ENCODE assay signal across 26 cellular contexts in genomic region chr7:129266181-129266580, GRCh38.
"Had no signal": no experiment of that assay in that cellular context is flagged by ENCODE, and none has a peak within 500 bp of the region (broad histone marks: within the 10 kb centered on the region; RNA-seq: fewer than 3 reads in every experiment).

No MANE protein-coding gene starts in this region.

- H3K4me1 Mint-ChIP-seq: activated CD4-positive, alpha-beta T cell treated with anti-CD3 and anti-CD28 coated beads, Interleukin-2, amount 10 ng/mL, durations not matched to agents 7 days and 5 days had no signal

- H3K27ac ChIP-seq: cardiac muscle cell, coronary artery, esophagus squamous epithelium, left ventricle myocardium inferior, ovary, right lobe of liver, stomach, thyroid gland had no signal

- H3K27me3 Mint-ChIP-seq: activated CD4-positive, alpha-beta T cell treated with anti-CD3 and anti-CD28 coated beads, Interleukin-2, amount 10 ng/mL, durations not matched to agents 7 days and 5 days; activated CD8-positive, alpha-beta memory T cell treated with anti-CD3 and anti-CD28 coated beads, Interleukin-2, amount 10 ng/mL, durations not matched to agents 7 days and 5 days; activated naive CD8-positive, alpha-beta T cell; naive thymus-derived CD4-positive, alpha-beta T cell; progenitor cell of endocrine pancreas; stimulated activated memory B cell treated with anti-CD40 and anti-IgM and Interleukin-4, amounts not matched to agents 10 μg/mL and 1 μg/mL and 100 μg/mL, for 72 hours had no signal

- DNase-seq: activated CD4-positive, alpha-beta T cell treated with anti-CD3 and anti-CD28 coated beads, Interleukin-2, amount 10 ng/mL, durations not matched to agents 7 days and 5 days; activated CD4-positive, CD25-positive, alpha-beta regulatory T cell treated with anti-CD3 and anti-CD28 coated beads, Interleukin-2, amount 50 U/mL, for 72 hours; activated CD8-positive, alpha-beta memory T cell treated with anti-CD3 and anti-CD28 coated beads, Interleukin-2, amount 10 ng/mL, durations not matched to agents 7 days and 5 days; activated CD8-positive, alpha-beta T cell treated with anti-CD3 and anti-CD28 coated beads, Interleukin-2, amount 10 ng/mL, durations not matched to agents 7 days and 5 days; activated effector memory CD4-positive, alpha-beta T cell treated with Interleukin-2 at 50 U/mL for 16 hours; activated naive CD4-positive, alpha-beta T cell treated with Interleukin-2 at 50 U/mL for 16 hours; anterior cingulate cortex; cerebellar nuclear complex; endodermal cell; esophagus squamous epithelium; left ventricle myocardium inferior; naive thymus-derived CD4-positive, alpha-beta T cell; ovary; right lobe of liver; stimulated activated CD4-positive, alpha-beta T cell treated with anti-CD3 and anti-CD28 coated beads, Interleukin-12 subunit alpha, Interleukin-12 subunit beta, amount 100 ng/mL, for 4 hours; stimulated activated CD4-positive, alpha-beta T cell treated with anti-CD3 and anti-CD28 coated beads, Interleukin-4, amount 100 ng/mL, for 4 hours; stimulated activated CD8-positive, alpha-beta memory T cell treated with anti-CD3 and anti-CD28 coated beads, Interleukin-4, amount 100 ng/mL, for 48 hours; stomach; T-helper 2 cell; thyroid gland had no signal

- ATAC-seq: activated CD8-positive, alpha-beta memory T cell treated with anti-CD3 and anti-CD28 coated beads, Interleukin-2, amount 10 ng/mL, durations not matched to agents 7 days and 5 days; activated CD8-positive, alpha-beta T cell treated with anti-CD3 and anti-CD28 coated beads, Interleukin-2, amount 10 ng/mL, durations not matched to agents 7 days and 5 days; naive thymus-derived CD4-positive, alpha-beta T cell; right lobe of liver; stimulated activated memory B cell treated with anti-CD40 and anti-IgM and Interleukin-4, amounts not matched to agents 10 μg/mL and 1 μg/mL and 100 μg/mL, for 72 hours had no signal

- H3K36me3 ChIP-seq: cardiac muscle cell, esophagus squamous epithelium, left ventricle myocardium inferior, ovary, right lobe of liver, stomach, thyroid gland had no signal

- H3K9me3 Mint-ChIP-seq: activated CD4-positive, alpha-beta T cell treated with anti-CD3 and anti-CD28 coated beads, Interleukin-2, amount 10 ng/mL, durations not matched to agents 7 days and 5 days; endodermal cell; naive thymus-derived CD4-positive, alpha-beta T cell; stimulated activated memory B cell treated with anti-CD40 and anti-IgM and Interleukin-4, amounts not matched to agents 10 μg/mL and 1 μg/mL and 100 μg/mL, for 72 hours had no signal

- H3K4me1 ChIP-seq: left ventricle myocardium inferior, right lobe of liver had no signal

- H3K4me3 Mint-ChIP-seq: activated CD4-positive, alpha-beta T cell treated with anti-CD3 and anti-CD28 coated beads, Interleukin-2, amount 10 ng/mL, durations not matched to agents 7 days and 5 days; activated CD8-positive, alpha-beta memory T cell treated with anti-CD3 and anti-CD28 coated beads, Interleukin-2, amount 10 ng/mL, durations not matched to agents 7 days and 5 days; activated CD8-positive, alpha-beta T cell treated with anti-CD3 and anti-CD28 coated beads, Interleukin-2, amount 10 ng/mL, durations not matched to agents 7 days and 5 days; activated naive CD8-positive, alpha-beta T cell; endodermal cell; naive thymus-derived CD4-positive, alpha-beta T cell; stimulated activated memory B cell treated with anti-CD40 and anti-IgM and Interleukin-4, amounts not matched to agents 10 μg/mL and 1 μg/mL and 100 μg/mL, for 72 hours had no signal

- H3K27me3 ChIP-seq: cardiac muscle cell, esophagus squamous epithelium, ovary, right lobe of liver, stomach, thyroid gland had no signal

- H3K4me3 ChIP-seq: cardiac muscle cell, coronary artery, esophagus squamous epithelium, left ventricle myocardium inferior, lung, ovary, right lobe of liver, stomach, thyroid gland had no signal

- H3K27ac Mint-ChIP-seq: activated CD4-positive, alpha-beta T cell treated with anti-CD3 and anti-CD28 coated beads, Interleukin-2, amount 10 ng/mL, durations not matched to agents 7 days and 5 days; activated CD8-positive, alpha-beta memory T cell treated with anti-CD3 and anti-CD28 coated beads, Interleukin-2, amount 10 ng/mL, durations not matched to agents 7 days and 5 days; activated CD8-positive, alpha-beta T cell treated with anti-CD3 and anti-CD28 coated beads, Interleukin-2, amount 10 ng/mL, durations not matched to agents 7 days and 5 days; activated naive CD8-positive, alpha-beta T cell; endodermal cell; naive thymus-derived CD4-positive, alpha-beta T cell; progenitor cell of endocrine pancreas; stimulated activated memory B cell treated with anti-CD40 and anti-IgM and Interleukin-4, amounts not matched to agents 10 μg/mL and 1 μg/mL and 100 μg/mL, for 72 hours had no signal

- H3K9me3 ChIP-seq: esophagus squamous epithelium, left ventricle myocardium inferior, ovary, right lobe of liver, stomach, thyroid gland had no signal

- H3K36me3 Mint-ChIP-seq: activated CD8-positive, alpha-beta memory T cell treated with anti-CD3 and anti-CD28 coated beads, Interleukin-2, amount 10 ng/mL, durations not matched to agents 7 days and 5 days; activated naive CD8-positive, alpha-beta T cell; stimulated activated memory B cell treated with anti-CD40 and anti-IgM and Interleukin-4, amounts not matched to agents 10 μg/mL and 1 μg/mL and 100 μg/mL, for 72 hours had no signal
